ENCODE assay signal across 1 cellular context in the genomic region with DNA sequence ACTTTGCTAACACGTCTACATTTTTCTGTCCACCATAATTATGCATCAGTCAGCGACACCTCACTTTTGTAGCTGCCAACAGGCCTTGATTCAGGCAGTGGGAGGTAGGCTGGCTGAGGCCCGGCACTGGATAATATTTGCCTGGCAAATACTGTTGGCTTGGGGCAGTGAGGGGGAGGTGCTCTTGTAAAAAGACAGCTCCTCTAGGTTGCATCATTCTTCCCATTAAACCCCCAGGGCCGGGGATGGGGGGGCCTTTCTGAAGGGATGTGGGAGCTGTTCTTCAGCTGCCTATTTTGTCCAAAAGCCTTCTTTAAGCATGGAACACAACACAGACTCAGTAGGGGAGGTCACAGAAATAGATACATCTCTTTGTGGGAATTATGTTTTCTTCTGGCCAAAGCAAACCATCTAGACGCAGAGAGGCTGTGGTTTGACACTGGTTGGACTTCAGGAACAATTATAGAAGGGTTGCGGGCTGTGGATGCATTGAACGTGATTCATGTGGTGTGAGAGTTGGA.
TF ChIP-seq lines count a peak whose summit lies in the region.

No MANE protein-coding gene starts in this region.

TF ChIP-seq in HEK293, 187 proteins besides CTCF, POLR2A, EP300 and RAD21 (continued from another document and continues in another):
- no peak for TF ChIP-seq ZNF280C (tag by site-specific recombination; IDR thresholded peaks at IDR 0.05)
- TF ChIP-seq SP3 (tag by site-specific recombination; IDR thresholded peaks at IDR 0.05) = no peak
- TF ChIP-seq ZBTB8A (tag by site-specific recombination; IDR thresholded peaks at IDR 0.05) = no peak
- no peak for TF ChIP-seq ZNF837 (tag by site-specific recombination; IDR thresholded peaks at IDR 0.05)
- no peak for TF ChIP-seq ZNF777 (tag by site-specific recombination; IDR thresholded peaks at IDR 0.05; ENCODE audit: borderline replicate concordance)
- no peak for TF ChIP-seq ZNF37A (tag by site-specific recombination; IDR thresholded peaks at IDR 0.05)
- TF ChIP-seq ZNF501 (tag by site-specific recombination; IDR thresholded peaks at IDR 0.05) = no peak
- peak; percentile 81 for TF ChIP-seq REST (tag by site-specific recombination; IDR thresholded peaks at IDR 0.05)
- no peak for TF ChIP-seq MYNN (tag by site-specific recombination; IDR thresholded peaks at IDR 0.05; ENCODE audit: borderline replicate concordance)
- TF ChIP-seq ZNF112 (tag by site-specific recombination; IDR thresholded peaks at IDR 0.05) = no peak
- TF ChIP-seq ZNF76 (tag by site-specific recombination; IDR thresholded peaks at IDR 0.05; ENCODE audit: borderline replicate concordance, low read depth) = no peak
- TF ChIP-seq ZNF529 (tag by site-specific recombination; IDR thresholded peaks at IDR 0.05; ENCODE audit: insufficient replicate concordance) = no peak
- no peak for TF ChIP-seq ELK4 (IDR thresholded peaks at IDR 0.05; ENCODE audit: borderline replicate concordance, low read depth, low read length)
- TF ChIP-seq ZFP3 (tag by site-specific recombination; IDR thresholded peaks at IDR 0.05; ENCODE audit: low read depth) = no peak
- TF ChIP-seq, protein P1, sequence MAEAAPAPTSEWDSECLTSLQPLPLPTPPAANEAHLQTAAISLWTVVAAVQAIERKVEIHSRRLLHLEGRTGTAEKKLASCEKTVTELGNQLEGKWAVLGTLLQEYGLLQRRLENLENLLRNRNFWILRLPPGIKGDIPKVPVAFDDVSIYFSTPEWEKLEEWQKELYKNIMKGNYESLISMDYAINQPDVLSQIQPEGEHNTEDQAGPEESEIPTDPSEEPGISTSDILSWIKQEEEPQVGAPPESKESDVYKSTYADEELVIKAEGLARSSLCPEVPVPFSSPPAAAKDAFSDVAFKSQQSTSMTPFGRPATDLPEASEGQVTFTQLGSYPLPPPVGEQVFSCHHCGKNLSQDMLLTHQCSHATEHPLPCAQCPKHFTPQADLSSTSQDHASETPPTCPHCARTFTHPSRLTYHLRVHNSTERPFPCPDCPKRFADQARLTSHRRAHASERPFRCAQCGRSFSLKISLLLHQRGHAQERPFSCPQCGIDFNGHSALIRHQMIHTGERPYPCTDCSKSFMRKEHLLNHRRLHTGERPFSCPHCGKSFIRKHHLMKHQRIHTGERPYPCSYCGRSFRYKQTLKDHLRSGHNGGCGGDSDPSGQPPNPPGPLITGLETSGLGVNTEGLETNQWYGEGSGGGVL (tag by site-specific recombination; IDR thresholded peaks at IDR 0.05) = peak; percentile 40
- no peak for TF ChIP-seq ZIC2 (tag by site-specific recombination; IDR thresholded peaks at IDR 0.05)
- no peak for TF ChIP-seq ZNF132 (tag by site-specific recombination; IDR thresholded peaks at IDR 0.05; ENCODE audit: borderline replicate concordance)
- TF ChIP-seq ZNF292 (tag by site-specific recombination; IDR thresholded peaks at IDR 0.05; ENCODE audit: borderline replicate concordance, low read depth) = no peak
- no peak for TF ChIP-seq ZNF585B (tag by site-specific recombination; IDR thresholded peaks at IDR 0.05)
- no peak for TF ChIP-seq ZNF311 (tag by site-specific recombination; IDR thresholded peaks at IDR 0.05; ENCODE audit: borderline replicate concordance)
- TF ChIP-seq ZNF704 (tag by site-specific recombination; IDR thresholded peaks at IDR 0.05) = no peak
- no peak for TF ChIP-seq ZNF639 (tag by site-specific recombination; IDR thresholded peaks at IDR 0.05)
- no peak for TF ChIP-seq ZNF248 (tag by site-specific recombination; IDR thresholded peaks at IDR 0.05)
- no peak for TF ChIP-seq ZNF514 (tag by site-specific recombination; IDR thresholded peaks at IDR 0.05)
- TF ChIP-seq, protein P2, sequence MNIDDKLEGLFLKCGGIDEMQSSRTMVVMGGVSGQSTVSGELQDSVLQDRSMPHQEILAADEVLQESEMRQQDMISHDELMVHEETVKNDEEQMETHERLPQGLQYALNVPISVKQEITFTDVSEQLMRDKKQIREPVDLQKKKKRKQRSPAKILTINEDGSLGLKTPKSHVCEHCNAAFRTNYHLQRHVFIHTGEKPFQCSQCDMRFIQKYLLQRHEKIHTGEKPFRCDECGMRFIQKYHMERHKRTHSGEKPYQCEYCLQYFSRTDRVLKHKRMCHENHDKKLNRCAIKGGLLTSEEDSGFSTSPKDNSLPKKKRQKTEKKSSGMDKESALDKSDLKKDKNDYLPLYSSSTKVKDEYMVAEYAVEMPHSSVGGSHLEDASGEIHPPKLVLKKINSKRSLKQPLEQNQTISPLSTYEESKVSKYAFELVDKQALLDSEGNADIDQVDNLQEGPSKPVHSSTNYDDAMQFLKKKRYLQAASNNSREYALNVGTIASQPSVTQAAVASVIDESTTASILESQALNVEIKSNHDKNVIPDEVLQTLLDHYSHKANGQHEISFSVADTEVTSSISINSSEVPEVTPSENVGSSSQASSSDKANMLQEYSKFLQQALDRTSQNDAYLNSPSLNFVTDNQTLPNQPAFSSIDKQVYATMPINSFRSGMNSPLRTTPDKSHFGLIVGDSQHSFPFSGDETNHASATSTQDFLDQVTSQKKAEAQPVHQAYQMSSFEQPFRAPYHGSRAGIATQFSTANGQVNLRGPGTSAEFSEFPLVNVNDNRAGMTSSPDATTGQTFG (tag by site-specific recombination; IDR thresholded peaks at IDR 0.05; ENCODE audit: borderline replicate concordance) = no peak
- 0 out of 2 replicates have a peak, but pooled peaks have one; percentile 46 for TF ChIP-seq ZNF561 (tag by site-specific recombination; IDR thresholded peaks at IDR 0.05; ENCODE audit: borderline replicate concordance)
- TF ChIP-seq PRDM1 (tag by site-specific recombination; IDR thresholded peaks at IDR 0.05) = no peak
- TF ChIP-seq KLF9 (tag by site-specific recombination; IDR thresholded peaks at IDR 0.05; ENCODE audit: low read depth) = no peak
- TF ChIP-seq ZNF211 (tag by site-specific recombination; IDR thresholded peaks at IDR 0.05; ENCODE audit: low read depth) = no peak
- 0 out of 2 replicates have a peak, but pooled peaks have one; percentile 19 for TF ChIP-seq ZNF548 (tag by site-specific recombination; IDR thresholded peaks at IDR 0.05)
- no peak for TF ChIP-seq KLF16 (tag by site-specific recombination; IDR thresholded peaks at IDR 0.05)
- no peak for TF ChIP-seq GLI4 (tag by site-specific recombination; IDR thresholded peaks at IDR 0.05)
- TF ChIP-seq ZNF549 (tag by site-specific recombination; IDR thresholded peaks at IDR 0.05) = no peak
- TF ChIP-seq, protein P3, sequence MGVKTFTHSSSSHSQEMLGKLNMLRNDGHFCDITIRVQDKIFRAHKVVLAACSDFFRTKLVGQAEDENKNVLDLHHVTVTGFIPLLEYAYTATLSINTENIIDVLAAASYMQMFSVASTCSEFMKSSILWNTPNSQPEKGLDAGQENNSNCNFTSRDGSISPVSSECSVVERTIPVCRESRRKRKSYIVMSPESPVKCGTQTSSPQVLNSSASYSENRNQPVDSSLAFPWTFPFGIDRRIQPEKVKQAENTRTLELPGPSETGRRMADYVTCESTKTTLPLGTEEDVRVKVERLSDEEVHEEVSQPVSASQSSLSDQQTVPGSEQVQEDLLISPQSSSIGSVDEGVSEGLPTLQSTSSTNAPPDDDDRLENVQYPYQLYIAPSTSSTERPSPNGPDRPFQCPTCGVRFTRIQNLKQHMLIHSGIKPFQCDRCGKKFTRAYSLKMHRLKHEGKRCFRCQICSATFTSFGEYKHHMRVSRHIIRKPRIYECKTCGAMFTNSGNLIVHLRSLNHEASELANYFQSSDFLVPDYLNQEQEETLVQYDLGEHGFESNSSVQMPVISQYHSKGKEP (tag by site-specific recombination; IDR thresholded peaks at IDR 0.05) = no peak
- no peak for TF ChIP-seq OSR2 (tag by site-specific recombination; IDR thresholded peaks at IDR 0.05)
- TF ChIP-seq ZNF350 (tag by site-specific recombination; IDR thresholded peaks at IDR 0.05) = no peak; the same call in 1 of the 2 replicates
- TF ChIP-seq ZNF202 (tag by site-specific recombination; IDR thresholded peaks at IDR 0.05; ENCODE audit: borderline replicate concordance) = no peak
- TF ChIP-seq ZNF555 (tag by site-specific recombination; conservative IDR thresholded peaks at IDR 0.05) = no peak
- TF ChIP-seq RBAK (tag by site-specific recombination; IDR thresholded peaks at IDR 0.05) = peak; percentile 52; the same call in 1 of the 2 replicates
